10 cellular contexts compared by ENCODE assay signal in the genomic region with DNA sequence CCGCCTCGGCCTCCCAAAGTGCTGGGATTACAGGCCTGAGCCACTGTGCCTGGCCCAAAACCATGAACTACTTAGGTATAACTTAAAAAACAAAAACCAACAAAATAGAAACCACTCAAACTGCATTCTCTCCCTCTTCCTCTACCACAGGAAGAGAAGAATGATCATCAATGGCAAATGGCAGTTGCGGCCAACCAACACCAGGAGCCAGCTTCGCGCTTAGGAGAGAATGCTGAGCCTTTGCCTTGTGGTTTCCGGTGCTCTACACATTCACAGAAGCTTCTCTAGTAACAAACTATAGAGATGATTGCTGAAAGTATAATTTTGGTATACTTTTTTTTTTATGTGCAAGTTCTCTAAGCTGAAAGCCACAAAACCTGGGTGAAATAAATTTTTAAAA. TPM values are rescaled to one million over a fixed set of nuclear protein-coding genes. Genes with fewer than 3 reads are reported as not detected.
A peak's percentile ranks its signal among the peaks of the same experiment; 100 is the strongest.
DNase-seq lines count a peak whose midpoint lies in the region; ATAC-seq, FAIRE-seq and TF ChIP-seq lines count a peak whose summit lies in the region.
"Had no signal": no experiment of that assay in that cellular context is flagged by ENCODE, and none has a peak within 500 bp of the region (broad histone marks: within the 10 kb centered on the region; RNA-seq: fewer than 3 reads in every experiment).

No MANE protein-coding gene starts in this region.

- DNase-seq in activated T-cell treated with anti-CD3 and anti-CD28 coated beads for 1 hour (ENCODE audit: low read depth) (peak; percentile 8), PC-3 (no peak), DMS79 (lab: John Stamatoyannopoulos, UW) (no peak), RCC 7860 (ENCODE audit: low spot score) (no peak), NCI-H187 treated with DMSO at 0.1 percent for 48 hours (lab: John Stamatoyannopoulos, UW) (no peak)
- no peak for DNase-seq in activated T-cell treated with anti-CD3 and anti-CD28 coated beads, Interleukin-2, amount 50 U/mL, for 24 hours
- no peak for DNase-seq in activated naive CD4-positive, alpha-beta T cell treated with anti-CD3 and anti-CD28 coated beads, Interleukin-2, amount 50 U/mL, for 72 hours (ENCODE audit: low spot score in 2 of 2)
- peak; percentile 8 to 9 for DNase-seq in stimulated activated CD8-positive, alpha-beta memory T cell treated with anti-CD3 and anti-CD28 coated beads, Interleukin-2, amount 100 ng/mL, for 1 hour (ENCODE audit: low read depth in 2 of 2)
- DNase-seq: activated CD4-positive, CD25-positive, alpha-beta regulatory T cell; IMR-90 had no signal

- CTCF ChIA-PET in PC-3 (lab: Charles Lee): interaction anchor here (0.7 kb wide), 1 partner anchor 282 kb away, joined by 3 read pairs; no protein-coding TSS in a partner anchor

- POLR2A ChIA-PET in PC-3 (lab: Charles Lee; ENCODE audit: unreplicated experiment): no interaction called here

- H3K9me3 Mint-ChIP-seq in activated T-cell treated with anti-CD3 and anti-CD28 coated beads, Interleukin-2, amount 50 U/mL, for 24 hours: no peaks in the 10 kb centered on the region
- peaks cover 0 to 4% of the 10 kb centered on the region in 2 donors for H3K9me3 Mint-ChIP-seq in activated naive CD4-positive, alpha-beta T cell treated with anti-CD3 and anti-CD28 coated beads, Interleukin-2, amount 50 U/mL, for 72 hours

- no peak overlapping the region for H3K4me3 ChIP-seq in PC-3 (ENCODE audit: low read length)

- H3K4me1 Mint-ChIP-seq in activated T-cell treated with anti-CD3 and anti-CD28 coated beads, Interleukin-2, amount 50 U/mL, for 24 hours (ENCODE audit: low read depth): peaks cover 7% of the 10 kb centered on the region

- H3K27me3 Mint-ChIP-seq in activated T-cell treated with anti-CD3 and anti-CD28 coated beads, Interleukin-2, amount 50 U/mL, for 24 hours: no peaks in the 10 kb centered on the region

- H3F3A ChIP-seq in PC-3 (ENCODE audit: low read length, unreplicated experiment): no peaks in the 10 kb centered on the region

- H3K27me3 ChIP-seq in PC-3 (ENCODE audit: low read length): peaks cover 19% of the 10 kb centered on the region; the same call in 1 of the 2 replicates

- no peak overlapping the region for H3K27ac Mint-ChIP-seq in activated T-cell treated with anti-CD3 and anti-CD28 coated beads, Interleukin-2, amount 50 U/mL, for 24 hours
- H3K27ac Mint-ChIP-seq in activated naive CD4-positive, alpha-beta T cell treated with anti-CD3 and anti-CD28 coated beads, Interleukin-2, amount 50 U/mL, for 72 hours: no peak overlapping the region

- no peak overlapping the region for H2AFZ ChIP-seq in PC-3 (ENCODE audit: low read length)

- H3K4me3 Mint-ChIP-seq in activated T-cell treated with anti-CD3 and anti-CD28 coated beads, Interleukin-2, amount 50 U/mL, for 24 hours: no peak overlapping the region

- no TSS peak for BruUV-seq in PC-3 (replicated peaks; lab: Mats Ljungman, UMichigan)

- H3K9ac ChIP-seq in PC-3 (ENCODE audit: low read length): no peak overlapping the region

- no peaks in the 10 kb centered on the region for H4K20me1 ChIP-seq in PC-3 (ENCODE audit: low read length)

- H3K36me3 ChIP-seq in PC-3 (ENCODE audit: low read depth, low read length): no peaks in the 10 kb centered on the region

- H3K27ac ChIP-seq in PC-3 (ENCODE audit: low read length): no peak overlapping the region

- no peak overlapping the region for H3K4me2 ChIP-seq in PC-3 (ENCODE audit: low read length)

- intact Hi-C loops in PC-3 (cut with micrococcal nuclease): no loop called here

- H3K79me2 ChIP-seq in PC-3 (ENCODE audit: low read length): no peaks in the 10 kb centered on the region

- ATAC-seq in PC-3: no peak
- ATAC-seq in activated naive CD4-positive, alpha-beta T cell treated with anti-CD3 and anti-CD28 coated beads, Interleukin-2, amount 50 U/mL, for 72 hours: peak; percentile 64 to 70

- H3K36me3 Mint-ChIP-seq in activated T-cell treated with anti-CD3 and anti-CD28 coated beads, Interleukin-2, amount 50 U/mL, for 24 hours (ENCODE audit: low read depth): no peaks in the 10 kb centered on the region
- H3K36me3 Mint-ChIP-seq in activated naive CD4-positive, alpha-beta T cell treated with anti-CD3 and anti-CD28 coated beads, Interleukin-2, amount 50 U/mL, for 72 hours: peaks cover 0 to 3% of the 10 kb centered on the region in 2 donors

- no peaks in the 10 kb centered on the region for H3K4me1 ChIP-seq in PC-3 (ENCODE audit: insufficient read depth, low read length)

- TF ChIP-seq CTCF in PC-3 (conservative IDR thresholded peaks at IDR 0.05; ENCODE audit: low read depth, low read length): 0 out of 2 replicates have a peak, but pooled peaks have one; percentile 21

- no peak for FAIRE-seq in RCC 7860 (lab: Jason Lieb, UNC)

- H3K9me2 ChIP-seq in PC-3 (replicated peaks; ENCODE audit: low read length): no peaks in the 10 kb centered on the region

- H3K9me3 ChIP-seq in PC-3 (ENCODE audit: low read length): no peaks in the 10 kb centered on the region

RNA-seq across cellular contexts. Expression of a gene that starts 17.1 kb away (rescaled TPM):
- not detected in 2 replicates for total RNA-seq in PC-3 (2014; rRNA removed)
- 1 to 10 TPM in 1 of 2 donors, under 1 TPM in 1; 0.50 to 1.1 TPM for total RNA-seq in activated naive CD4-positive, alpha-beta T cell treated with anti-CD3 and anti-CD28 coated beads, Interleukin-2, amount 50 U/mL, for 72 hours
- total RNA-seq: IMR-90 had no signal

Comparison
In these comparisons a context has a peak if more than half of its experiments do, and no peak if none do; other contexts are left out.
1. DNase-seq: peak in activated T-cell treated with anti-CD3 and anti-CD28 coated beads for 1 hour (single experiment) and stimulated activated CD8-positive, alpha-beta memory T cell treated with anti-CD3 and anti-CD28 coated beads, Interleukin-2, amount 100 ng/mL, for 1 hour (2 of 2); none in activated T-cell treated with anti-CD3 and anti-CD28 coated beads, Interleukin-2, amount 50 U/mL, for 24 hours (single experiment), PC-3 (single experiment), activated naive CD4-positive, alpha-beta T cell treated with anti-CD3 and anti-CD28 coated beads, Interleukin-2, amount 50 U/mL, for 72 hours (0 of 2), DMS79 (single experiment), RCC 7860 (single experiment) and NCI-H187 treated with DMSO at 0.1 percent for 48 hours (single experiment).